In the genomic region with DNA sequence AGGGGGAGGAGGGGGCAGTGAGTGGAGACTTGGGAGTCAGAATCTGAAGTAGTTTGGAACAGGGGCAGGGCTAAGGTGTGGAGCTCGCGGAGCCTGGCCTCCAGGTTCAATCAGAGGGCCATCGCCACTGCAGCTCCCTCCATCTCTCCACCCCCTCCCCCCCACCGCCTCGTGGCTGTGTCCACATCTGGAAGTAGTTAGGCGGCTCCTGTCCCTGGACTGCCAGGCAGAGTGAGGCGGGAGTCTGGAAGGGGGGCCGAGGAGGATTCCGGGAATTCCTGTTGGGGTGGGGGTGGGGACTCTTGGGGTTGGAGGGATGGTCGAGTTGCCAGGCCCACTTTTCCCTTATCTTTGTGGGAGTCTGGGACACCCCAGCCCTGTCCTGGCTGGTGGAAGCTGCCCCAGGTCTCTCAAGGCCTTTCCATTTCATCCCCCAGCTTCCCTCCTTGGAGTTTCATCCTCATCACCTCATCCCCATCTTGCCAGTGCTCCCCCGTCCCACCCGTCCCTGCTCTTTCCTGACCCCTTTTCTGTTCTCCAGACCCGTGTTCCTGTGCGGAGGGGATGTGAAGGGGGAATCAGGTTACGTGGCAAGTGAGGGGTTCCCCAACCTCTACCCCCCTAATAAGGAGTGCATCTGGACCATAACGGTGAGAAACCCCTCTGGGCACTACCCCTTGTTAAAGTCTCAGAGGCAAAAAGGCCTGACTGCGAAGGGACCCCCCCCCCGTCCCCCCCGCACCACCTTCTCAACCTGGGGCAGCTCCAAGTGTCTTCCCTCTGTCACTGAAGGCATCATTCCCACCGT, we compare ENCODE assay signal across 8 cellular contexts. TPM values are rescaled to one million over a fixed set of nuclear protein-coding genes. Genes with fewer than 3 reads are reported as not detected.
DNase-seq lines count a peak whose midpoint lies in the region; ATAC-seq and TF ChIP-seq lines count a peak whose summit lies in the region.

No MANE protein-coding gene starts in this region.

- H3K9ac ChIP-seq in KMS-11 (no peak overlapping the region), colonic mucosa (ENCODE audit: low read depth in 2 of 2, low read length in 2 of 2) (peak overlapping the region in 1 of 2 donors; percentile 55)

- H3K9me3 ChIP-seq in colonic mucosa (no peaks in the 10 kb centered on the region), muscle layer of duodenum (ENCODE audit: control insufficient read depth in 1 of 2, low read length in 2 of 2) (no peaks in the 10 kb centered on the region)

- H4K20me1 ChIP-seq in KMS-11 (ENCODE audit: insufficient read depth) = no peaks in the 10 kb centered on the region

- H3K79me2 ChIP-seq in KMS-11 (ENCODE audit: insufficient read depth, low read depth) = no peaks in the 10 kb centered on the region

- intact Hi-C loops in colonic mucosa (cut with DNase I) = loop anchor here (10.0 kb wide), 1 partner anchor 72 kb away; a partner anchor contains a TSS

- H2AFZ ChIP-seq in KMS-11 (ENCODE audit: low read depth) = peak overlapping the region; percentile 94; the same call in 1 of the 2 replicates

- H3K27ac ChIP-seq in KMS-11 (no peak overlapping the region), colonic mucosa (peak overlapping the region; percentile 65), muscle layer of duodenum (ENCODE audit: low read length) (no peak overlapping the region)

- H3K4me1 ChIP-seq in KMS-11 (ENCODE audit: low read depth, poor library complexity, severe bottlenecking) = peaks cover 11% of the 10 kb centered on the region
- peaks cover 5% of the 10 kb centered on the region for H3K4me1 ChIP-seq in colonic mucosa
- peaks cover 0 to 28% of the 10 kb centered on the region in 2 donors for H3K4me1 ChIP-seq in muscle layer of duodenum (ENCODE audit: control insufficient read depth in 1 of 2, insufficient read depth in 2 of 2, low read length in 2 of 2)

- DNase-seq in AG09309 (ENCODE audit: low read depth) = peak; percentile 62
- peak; percentile 56 for DNase-seq in colonic mucosa
- DNase-seq in NCI-H187 treated with DMSO at 0.1 percent for 48 hours (lab: John Stamatoyannopoulos, UW) = no peak
- DNase-seq in NK-92 treated with Interleukin-12 subunit alpha and Interleukin-12 subunit beta, amount 100 ng/mL, for 24 hours (lab: John Stamatoyannopoulos, UW) = no peak

- H3K4me2 ChIP-seq in KMS-11 = peak overlapping the region; percentile 84

- no peak for TF ChIP-seq CTCF in AG09309 (IDR thresholded peaks at IDR 0.05; ENCODE audit: control insufficient read depth, insufficient read depth, low read depth, low read length, missing control alignments)
- no peak for TF ChIP-seq CTCF in KMS-11 (conservative IDR thresholded peaks at IDR 0.05; ENCODE audit: low read depth, low read length)
- no peak for TF ChIP-seq CTCF in colonic mucosa (IDR thresholded peaks at IDR 0.05)

- H3K36me3 ChIP-seq in KMS-11 (ENCODE audit: insufficient read depth) (no peaks in the 10 kb centered on the region), colonic mucosa (no peaks in the 10 kb centered on the region), muscle layer of duodenum (ENCODE audit: control insufficient read depth in 1 of 2, insufficient read depth in 2 of 2, low read length in 2 of 2) (no peaks in the 10 kb centered on the region)

- peak overlapping the region; percentile 94 for H3K4me3 ChIP-seq in AG09309 (ENCODE audit: control insufficient read depth, low read depth, low read length)
- no peak overlapping the region for H3K4me3 ChIP-seq in KMS-11 (IDR thresholded peaks at IDR 0.05; ENCODE audit: insufficient read depth, low read depth, low read length)
- H3K4me3 ChIP-seq in colonic mucosa = peak overlapping the region; percentile 83
- H3K4me3 ChIP-seq in muscle layer of duodenum (ENCODE audit: low read depth in 1 of 2, low read length in 2 of 2) = peak overlapping the region; percentile 48 to 60

- peaks cover 15% of the 10 kb centered on the region; the same call in 1 of the 2 replicates for H3K27me3 ChIP-seq in KMS-11 (ENCODE audit: insufficient read depth, low read depth)
- H3K27me3 ChIP-seq in colonic mucosa = no peaks in the 10 kb centered on the region
- no peaks in the 10 kb centered on the region for H3K27me3 ChIP-seq in muscle layer of duodenum (ENCODE audit: low read depth, low read length)

- ATAC-seq in HG02678 (IDR thresholded peaks at IDR 0.05; ENCODE audit: unreplicated experiment) (no peak), GM21526 (IDR thresholded peaks at IDR 0.05; ENCODE audit: low FRiP score, unreplicated experiment) (no peak)

RNA-seq across cellular contexts. Expression of a gene that starts 0.9 kb away (rescaled TPM):
- total RNA-seq in colonic mucosa = 10 to 100 TPM; 14.7 to 23.1 TPM

RNA-seq across cellular contexts. Expression of a gene that starts 9.2 kb away (rescaled TPM):
- 10 to 100 TPM; 15.1 to 16.9 TPM for total RNA-seq in colonic mucosa

RNA-seq across cellular contexts. Expression of a gene that starts 17.0 kb away (rescaled TPM):
- total RNA-seq in colonic mucosa = 1 to 10 TPM in 1 of 2 donors, under 1 TPM in 1; 0.21 to 1.8 TPM

RNA-seq across cellular contexts. Expression of a gene that starts 17.2 kb away (rescaled TPM):
- total RNA-seq in colonic mucosa = 10 to 100 TPM; 59.0 to 65.4 TPM

RNA-seq across cellular contexts. Expression of a gene that starts 29.4 kb away (rescaled TPM):
- total RNA-seq in colonic mucosa = 1 to 10 TPM in 1 of 2 donors, under 1 TPM in 1; 0.69 to 5.5 TPM

Comparison
In these comparisons a context has a peak if more than half of its experiments do, and no peak if none do; other contexts are left out.
1. DNase-seq: peak in AG09309 (single experiment) and colonic mucosa (single experiment); none in NCI-H187 treated with DMSO at 0.1 percent for 48 hours (single experiment) and NK-92 treated with Interleukin-12 subunit alpha and Interleukin-12 subunit beta, amount 100 ng/mL, for 24 hours (single experiment).